Comparison of ENCODE assay signal across 2 cellular contexts in the genomic region with DNA sequence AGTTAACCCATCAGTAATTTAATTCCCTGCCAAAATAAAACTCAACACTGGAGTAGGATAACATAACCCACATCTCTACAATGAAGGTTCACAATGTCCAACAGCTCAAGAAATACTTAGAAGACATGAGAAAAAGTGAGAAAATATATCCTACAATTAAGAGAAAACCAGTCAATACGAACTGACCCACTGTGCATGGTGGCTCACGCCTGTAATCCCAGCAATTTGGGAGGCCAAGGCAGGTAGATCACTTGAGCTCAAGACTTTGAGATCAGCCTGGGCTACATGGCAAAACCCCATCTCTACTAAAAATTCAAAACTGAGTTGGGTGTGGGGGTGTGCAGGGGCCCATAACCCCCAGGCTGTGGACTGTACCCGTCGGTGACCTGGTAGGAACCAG. TPM values are rescaled to one million over a fixed set of nuclear protein-coding genes. Genes with fewer than 3 reads are reported as not detected.
"Had no signal": no experiment of that assay in that cellular context is flagged by ENCODE, and none has a peak within 500 bp of the region (broad histone marks: within the 10 kb centered on the region; RNA-seq: fewer than 3 reads in every experiment).

No MANE protein-coding gene starts in this region.

RNA-seq across cellular contexts. Expression of gene GOLGA6B, which starts 30.6 kb away (rescaled TPM):
- total RNA-seq: G401, GM12878 had no signal
